In genomic region chr11:68330700-68331337, GRCh38 we compare ENCODE assay signal across 12 cellular contexts. TPM values are rescaled to one million over a fixed set of nuclear protein-coding genes. Genes with fewer than 3 reads are reported as not detected.
DNase-seq lines count a peak whose midpoint lies in the region; ATAC-seq and TF ChIP-seq lines count a peak whose summit lies in the region.
"Had no signal": no experiment of that assay in that cellular context is flagged by ENCODE, and none has a peak within 500 bp of the region (broad histone marks: within the 10 kb centered on the region; RNA-seq: fewer than 3 reads in every experiment).

No MANE protein-coding gene starts in this region.

- intact Hi-C loops in Right ventricle myocardium inferior (cut with DNase I), result no loop called here
- intact Hi-C loops in cardiac septum (cut with DNase I), result no loop called here
- intact Hi-C loops in dorsolateral prefrontal cortex (cut with DNase I), result loop anchor here in 1 of 2 donors (5.0 kb wide), 1 partner anchor 41 kb away; no protein-coding TSS in a partner anchor
- intact Hi-C loops in upper lobe of right lung (cut with DNase I), result no loop called here
- intact Hi-C loops in PC-9 (cut with micrococcal nuclease; ENCODE audit: unreplicated experiment), result no loop called here

- CTCF ChIA-PET in PC-9 (lab: Charles Lee), result no interaction called here

- H3K9ac ChIP-seq in mucosa of rectum (ENCODE audit: low read depth in 1 of 2, low read length in 2 of 2), result peak overlapping the region in 1 of 2 donors; percentile 52

- H3K27ac ChIP-seq in dorsolateral prefrontal cortex (peak overlapping the region in 30 of 59 donors; percentile 4 to 94 (median 56)), mucosa of rectum (ENCODE audit: low read depth in 2 of 2, low read length in 2 of 2) (peak overlapping the region; percentile 67 to 77), upper lobe of right lung (peak overlapping the region; percentile 63), PC-9 (no peak overlapping the region)

- ATAC-seq in Right ventricle myocardium inferior, result no peak
- no peak for ATAC-seq in upper lobe of right lung
- no peak for ATAC-seq in GM21576 (IDR thresholded peaks at IDR 0.05; ENCODE audit: unreplicated experiment)

- H3K9me2 ChIP-seq in PC-9 (ENCODE audit: insufficient read depth), result no peaks in the 10 kb centered on the region

- H3K4me1 ChIP-seq in mucosa of rectum (ENCODE audit: control insufficient read depth in 2 of 2, insufficient read depth in 2 of 2, low read length in 2 of 2) (peaks cover 48 to 49% of the 10 kb centered on the region in 2 donors), upper lobe of right lung (peaks cover 77% of the 10 kb centered on the region), PC-9 (replicated peaks; ENCODE audit: insufficient read depth) (peaks cover 15% of the 10 kb centered on the region)

- H3K9me3 ChIP-seq in mucosa of rectum (ENCODE audit: control insufficient read depth in 2 of 2, low read length in 2 of 2), result no peaks in the 10 kb centered on the region
- no peaks in the 10 kb centered on the region for H3K9me3 ChIP-seq in upper lobe of right lung
- no peaks in the 10 kb centered on the region for H3K9me3 ChIP-seq in PC-9 (ENCODE audit: insufficient read depth, low read depth)

- H3K36me3 ChIP-seq in mucosa of rectum (ENCODE audit: control insufficient read depth in 2 of 2, insufficient read depth in 2 of 2, low read length in 2 of 2), result no peaks in the 10 kb centered on the region
- no peaks in the 10 kb centered on the region for H3K36me3 ChIP-seq in upper lobe of right lung
- H3K36me3 ChIP-seq in PC-9 (ENCODE audit: low read depth), result 0 out of 2 replicates have a peak, but pooled peaks cover 4% of the 10 kb centered on the region

- H3K4me3 ChIP-seq in dorsolateral prefrontal cortex (no peak overlapping the region), mucosa of rectum (ENCODE audit: low read length in 2 of 2) (no peak overlapping the region), upper lobe of right lung (no peak overlapping the region), PC-9 (no peak overlapping the region)

- 0 out of 2 replicates have a peak, but pooled peaks cover 4% of the 10 kb centered on the region for H3F3A ChIP-seq in PC-9 (ENCODE audit: insufficient read depth, low read depth)

- peaks cover 37% of the 10 kb centered on the region for H4K20me1 ChIP-seq in PC-9 (ENCODE audit: insufficient read depth)

- DNase-seq in Right ventricle myocardium inferior (ENCODE audit: missing footprints) (peak; percentile 53), cardiac septum (ENCODE audit: low spot score) (no peak), dorsolateral prefrontal cortex (no peak), upper lobe of right lung (no peak), kidney tubule cell (ENCODE audit: low spot score) (no peak), PC-9 (no peak)
- DNase-seq: amniotic stem cell; NCI-H187; stimulated activated CD4-positive, alpha-beta T cell treated with anti-CD3 and anti-CD28 coated beads, Interleukin-12 subunit alpha, Interleukin-12 subunit beta, amount 100 ng/mL, for 4 hours; stimulated activated naive CD4-positive, alpha-beta T cell treated with Interleukin-2 at 50 U/mL for 16 hours had no signal

- no peak overlapping the region for H2AFZ ChIP-seq in PC-9

- H3K4me2 ChIP-seq in PC-9, result no peak overlapping the region

- H3K27me3 ChIP-seq in dorsolateral prefrontal cortex, result no peaks in the 10 kb centered on the region
- no peaks in the 10 kb centered on the region for H3K27me3 ChIP-seq in mucosa of rectum (ENCODE audit: control insufficient read depth in 2 of 2, insufficient read depth in 2 of 2, low read length in 2 of 2)
- no peaks in the 10 kb centered on the region for H3K27me3 ChIP-seq in upper lobe of right lung
- H3K27me3 ChIP-seq in PC-9 (ENCODE audit: insufficient read depth, low read depth), result no peaks in the 10 kb centered on the region

- no TSS peak for BruUV-seq in PC-9 (replicated peaks; lab: Mats Ljungman, UMichigan)

- TF ChIP-seq CTCF in dorsolateral prefrontal cortex (IDR thresholded peaks at IDR 0.05 in 54 of 56, conservative IDR thresholded peaks at IDR 0.05 in 2 of 56; ENCODE audit: low read depth in 1 of 56, partially characterized antibody in 56 of 56) (no peak), upper lobe of right lung (IDR thresholded peaks at IDR 0.05) (no peak), PC-9 (conservative IDR thresholded peaks at IDR 0.05) (no peak)

- POLR2A ChIA-PET in PC-9 (lab: Charles Lee; ENCODE audit: unreplicated experiment), result no interaction called here

- H3K79me2 ChIP-seq in PC-9 (ENCODE audit: low read depth), result peaks cover 73% of the 10 kb centered on the region

RNA-seq across cellular contexts. Expression of gene LRP5, which starts 18.4 kb away (rescaled TPM):
- total RNA-seq in Right ventricle myocardium inferior (61.6 TPM), cardiac septum (38.6 TPM), dorsolateral prefrontal cortex (10 to 100 TPM in 50 of 120 experiments, 1 to 10 TPM in 70; 4.5 to 21.7 (median 9.2) TPM), upper lobe of right lung (101 TPM), PC-9 (2021) (112 and 129 TPM in 2 replicates)

RNA-seq across cellular contexts. Expression of gene C11orf24, which starts 59.0 kb away (rescaled TPM):
- total RNA-seq in Right ventricle myocardium inferior (29.4 TPM), cardiac septum (45.2 TPM), dorsolateral prefrontal cortex (10 to 100 TPM; 12.6 to 56.0 (median 23.3) TPM), upper lobe of right lung (26.7 TPM), PC-9 (2021) (27.2 and 37.7 TPM in 2 replicates)
